Comparison of ENCODE assay signal across 15 cellular contexts in the genomic region with DNA sequence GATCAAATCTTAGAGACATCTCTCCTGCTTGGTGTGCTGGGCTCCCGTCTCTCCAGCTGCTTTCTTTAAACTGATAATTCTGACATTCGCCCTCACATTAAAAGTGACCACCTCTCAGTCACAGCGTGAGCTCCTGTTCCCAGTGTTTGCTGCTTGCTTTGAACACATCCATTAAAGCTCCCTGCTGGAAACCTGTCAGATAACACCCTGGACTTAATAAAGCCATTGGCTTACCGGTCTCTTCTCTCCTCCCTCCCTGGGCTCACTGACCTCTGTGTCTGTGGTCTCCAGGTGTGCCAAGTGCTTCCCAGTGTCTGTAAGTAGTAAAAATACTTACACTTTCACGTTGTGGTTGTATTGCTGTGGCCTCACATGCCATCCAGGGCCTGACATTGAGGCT. TPM values are rescaled to one million over a fixed set of nuclear protein-coding genes. Genes with fewer than 3 reads are reported as not detected.
DNase-seq lines count a peak whose midpoint lies in the region; ATAC-seq, FAIRE-seq and TF ChIP-seq lines count a peak whose summit lies in the region.
"Not testable (repeated sequence)": the region's sequence is repeated elsewhere in the genome, so short reads cannot be mapped to it uniquely, and the experiment has no call there.
"Had no signal": no experiment of that assay in that cellular context is flagged by ENCODE, and none has a peak within 500 bp of the region (broad histone marks: within the 10 kb centered on the region; RNA-seq: fewer than 3 reads in every experiment).

No MANE protein-coding gene starts in this region.

- not testable (repeated sequence) for DNase-seq in A549 (ENCODE audit: low read depth in 1 of 2, low spot score in 1 of 2); IMR-90; RWPE2 (ENCODE audit: low spot score); foreskin keratinocyte
- peak; percentile 58 for DNase-seq in cerebellar cortex (ENCODE audit: low spot score)

- not testable (repeated sequence) for TF ChIP-seq RAD21 in A549 (conservative IDR thresholded peaks at IDR 0.05 in 1 of 2, IDR thresholded peaks at IDR 0.05 in 1 of 2); IMR-90 (IDR thresholded peaks at IDR 0.05; ENCODE audit: low read length)

- in situ Hi-C loops in IMR-90 (cut with MboI; ENCODE audit: low sequenced_read_pairs), result not testable (repeated sequence)

- peak overlapping the region; percentile 79; the same call in 1 of the 3 replicates for H2BK15ac ChIP-seq in IMR-90 (ENCODE audit: low read depth, low read length)

- H3K4me2 ChIP-seq in A549; IMR-90 (ENCODE audit: low read depth, low read length): not testable (repeated sequence)

- not testable (repeated sequence) for H3K9me1 ChIP-seq in IMR-90 (ENCODE audit: insufficient read depth, low read length)

- H4K91ac ChIP-seq in IMR-90 (ENCODE audit: insufficient read depth, low read depth, low read length), result peak overlapping the region; percentile 52

- peak overlapping the region; percentile 61 for H2BK20ac ChIP-seq in IMR-90 (ENCODE audit: low read depth, low read length)

- H3K14ac ChIP-seq in IMR-90 (replicated peaks; ENCODE audit: low read depth, low read length), result peak overlapping the region; percentile 29; the same call in 1 of the 2 replicates

- H2AK9ac ChIP-seq in IMR-90 (replicated peaks; ENCODE audit: low read depth, low read length, poor library complexity), result not testable (repeated sequence)

- H3K9me3 ChIP-seq in A549, result peaks cover 29% of the 10 kb centered on the region; the same call in 2 of the 3 replicates
- H3K9me3 ChIP-seq in IMR-90 (ENCODE audit: control insufficient read depth, insufficient read depth, low read length); RWPE2 (ENCODE audit: severe bottlenecking): not testable (repeated sequence)

- dilution Hi-C loops in IMR-90 (cut with HindIII; ENCODE audit: low sequenced_read_pairs, unreplicated experiment), result not testable (repeated sequence)

- H3K4ac ChIP-seq in IMR-90 (ENCODE audit: low read depth, low read length), result peak overlapping the region; percentile 37

- H3K18ac ChIP-seq in IMR-90 (ENCODE audit: low read depth, low read length), result peak overlapping the region; percentile 80; the same call in 1 of the 2 replicates

- H3K4me1 ChIP-seq in A549; IMR-90 (ENCODE audit: control insufficient read depth, insufficient read depth, low read length): not testable (repeated sequence)
- H3K4me1 ChIP-seq in RWPE2 (ENCODE audit: insufficient read depth, poor library complexity, severe bottlenecking) (peaks cover 14% of the 10 kb centered on the region), foreskin keratinocyte (peaks cover 19% of the 10 kb centered on the region)

- H4K8ac ChIP-seq in IMR-90 (ENCODE audit: low read depth in 2 of 2, low read length in 2 of 2), result peak overlapping the region; percentile 65 to 72

- H2AFZ ChIP-seq in IMR-90 (replicated peaks; ENCODE audit: low read length, poor library complexity), result not testable (repeated sequence)

- peak overlapping the region; percentile 65 for H2BK120ac ChIP-seq in IMR-90 (ENCODE audit: low read depth, low read length)

- not testable (repeated sequence) for TF ChIP-seq POLR2A in A549 (IDR thresholded peaks at IDR 0.05; ENCODE audit: low read length); IMR-90 (IDR thresholded peaks at IDR 0.05; ENCODE audit: low read depth, low read length)

- not testable (repeated sequence) for H3K79me1 ChIP-seq in IMR-90 (ENCODE audit: low read depth in 1 of 2, low read length in 2 of 2)

- not testable (repeated sequence) for BruUV-seq in IMR-90 (replicated peaks; lab: Mats Ljungman, UMichigan)

- not testable (repeated sequence) for TF ChIP-seq CTCF in A549 (IDR thresholded peaks at IDR 0.05); IMR-90 (conservative IDR thresholded peaks at IDR 0.05; ENCODE audit: low read depth, low read length); RWPE2 (IDR thresholded peaks at IDR 0.05; ENCODE audit: poor library complexity, severe bottlenecking); foreskin keratinocyte (conservative IDR thresholded peaks at IDR 0.05)

- not testable (repeated sequence) for ATAC-seq in A549; IMR-90 (ENCODE audit: low read depth); RWPE2 (ENCODE audit: low read depth); foreskin keratinocyte

- POLR2A ChIA-PET in A549 (lab: Yijun Ruan, JAX); IMR-90 (lab: Charles Lee; ENCODE audit: unreplicated experiment): not testable (repeated sequence)

- H3K9ac ChIP-seq in IMR-90 (ENCODE audit: low read depth, low read length), result not testable (repeated sequence)

- peak overlapping the region; percentile 87 for H2AK5ac ChIP-seq in IMR-90 (ENCODE audit: low read depth, low read length)

- WGBS in A549 (ENCODE audit: missing lambda C conversion rate), result 87% methylated on average over 5 of the region's 5 CpGs
- 70% methylated on average over 3 of the region's 5 CpGs; no CpG with 5 or more reads in 1 of the 2 experiments for WGBS in IMR-90 (ENCODE audit: extremely low coverage in 2 of 2, insufficient read length in 1 of 2), 2 experiments

- not testable (repeated sequence) for FAIRE-seq in A549 (lab: Jason Lieb, UNC)
- FAIRE-seq in G401.6 (lab: Jason Lieb, UNC), result peak; percentile 79

- TF ChIP-seq EP300 in A549 (IDR thresholded peaks at IDR 0.05), result not testable (repeated sequence)

- H4K20me1 ChIP-seq in IMR-90 (ENCODE audit: insufficient read depth, low read length), result not testable (repeated sequence)

- H4K5ac ChIP-seq in IMR-90 (ENCODE audit: low read depth, low read length), result peak overlapping the region; percentile 83; the same call in 1 of the 2 replicates

- H3K4me3 ChIP-seq in A549; IMR-90 (ENCODE audit: insufficient read depth, low read depth, low read length); RWPE2 (ENCODE audit: severe bottlenecking): not testable (repeated sequence)

- not testable (repeated sequence) for H3K56ac ChIP-seq in IMR-90 (ENCODE audit: extremely low read depth, insufficient read depth, low read length)

- 0 out of 2 replicates have a peak overlapping the region, but pooled peaks have one; percentile 8 for H3K23ac ChIP-seq in IMR-90 (ENCODE audit: low read depth, low read length)

- CTCF ChIA-PET in A549 (lab: Yijun Ruan, JAX), result interaction anchor here (1.6 to 6.1 kb wide), 4 partner anchors 30 to 188 kb away, joined by 3 to 94 read pairs (median 4); no protein-coding TSS in a partner anchor
- CTCF ChIA-PET in IMR-90 (lab: Yijun Ruan, JAX), result not testable (repeated sequence)

- H2BK5ac ChIP-seq in IMR-90 (ENCODE audit: low read depth, low read length, poor library complexity, severe bottlenecking), result not testable (repeated sequence)

- H3K36me3 ChIP-seq in IMR-90 (ENCODE audit: control insufficient read depth, insufficient read depth, low read length); RWPE2 (ENCODE audit: low read depth): not testable (repeated sequence)

- H3K27me3 ChIP-seq in IMR-90 (ENCODE audit: control insufficient read depth, insufficient read depth, low read length); RWPE2 (ENCODE audit: insufficient read depth, poor library complexity, severe bottlenecking); foreskin keratinocyte: not testable (repeated sequence)

- intact Hi-C loops in IMR-90 (cut with micrococcal nuclease), result not testable (repeated sequence)

- H3K27ac ChIP-seq in A549 (peak overlapping the region; percentile 13 to 67; a peak in 3 of 6 replicates), RWPE2 (ENCODE audit: poor library complexity, severe bottlenecking) (peak overlapping the region; percentile 61), foreskin keratinocyte (peak overlapping the region; percentile 56)
- H3K27ac ChIP-seq in IMR-90 (ENCODE audit: insufficient read depth, low read length), result not testable (repeated sequence)

RNA-seq across cellular contexts. Expression of a gene that starts 2.5 kb away (rescaled TPM):
- polyA plus RNA-seq in A549 (2011; rRNA removed), result 0.16 and 0.22 TPM in 2 replicates
- polyA plus RNA-seq in A549 (2012; cell fraction: cytosol; rRNA removed), result 0.16 and 0.26 TPM in 2 replicates
- polyA plus RNA-seq in A549 (2012; cell fraction: nucleus; rRNA removed), result 0.32 and 0.43 TPM in 2 replicates
- 0.28 to 0.41 TPM (median 0.30 TPM) in 3 replicates for polyA plus RNA-seq in A549 (2017; fragmentation: RNase III; extraction: RNeasy Plus Mini Kit Qiagen cat#74134 plus additional on column Dnase treatment)
- 0.10 and 0.12 TPM in 2 replicates for polyA minus RNA-seq in A549 (2011; rRNA and poly(A)+ RNA removed)
- 0.90 and 1.1 TPM in 2 replicates for total RNA-seq in IMR-90 (2012; rRNA removed)
- polyA plus RNA-seq in IMR-90 (2012; rRNA removed), result 2.5 and 2.7 TPM in 2 replicates
- polyA plus RNA-seq in IMR-90 (2012; cell fraction: cytosol; rRNA removed), result 1.6 and 1.9 TPM in 2 replicates
- polyA plus RNA-seq in IMR-90 (2012; cell fraction: nucleus; rRNA removed; ENCODE audit: low replicate concordance), result 0.62 and 2.6 TPM in 2 replicates
- not detected in 2 replicates for total RNA-seq in foreskin keratinocyte
- polyA plus RNA-seq in foreskin keratinocyte, result not detected in 2 replicates
- total RNA-seq: A673; CD4-positive, alpha-beta memory T cell; CD8-positive, alpha-beta memory T cell; Daoy; GM12878 had no signal
- polyA plus RNA-seq: CD14-positive monocyte; CD4-positive, alpha-beta memory T cell; CD4-positive, CD25-positive, alpha-beta regulatory T cell; CD8-positive, alpha-beta memory T cell; GM12878 had no signal

RNA-seq across cellular contexts. Expression of a gene that starts 35.7 kb away (rescaled TPM):
- polyA plus RNA-seq in A549 (2011; rRNA removed) (0.05 TPM in 1 of 2 replicates, not detected in the other), A549 (2017; fragmentation: RNase III; extraction: RNeasy Plus Mini Kit Qiagen cat#74134 plus additional on column Dnase treatment) (not detected in 3 replicates), IMR-90 (2012; rRNA removed) (0.07 TPM in 1 of 2 replicates, not detected in the other), foreskin keratinocyte (not detected in 2 replicates)
- polyA plus RNA-seq in A549 (2012; cell fraction: cytosol; rRNA removed), result 0.06 TPM in 1 of 2 replicates, not detected in the other
- polyA plus RNA-seq in A549 (2012; cell fraction: nucleus; rRNA removed), result not detected in 2 replicates
- polyA minus RNA-seq in A549 (2011; rRNA and poly(A)+ RNA removed), result not detected in 2 replicates
- total RNA-seq in IMR-90 (2012; rRNA removed) (0.18 TPM in 1 of 2 replicates, not detected in the other), foreskin keratinocyte (not detected in 2 replicates)
- polyA plus RNA-seq in IMR-90 (2012; cell fraction: cytosol; rRNA removed), result 0.05 TPM in 1 of 2 replicates, not detected in the other
- polyA plus RNA-seq in IMR-90 (2012; cell fraction: nucleus; rRNA removed; ENCODE audit: low replicate concordance), result not detected in 2 replicates
- total RNA-seq: A172; A673; CD4-positive, alpha-beta memory T cell; CD8-positive, alpha-beta memory T cell; Daoy; GM12878 had no signal
- polyA plus RNA-seq: AG04450; CD14-positive monocyte; CD4-positive, alpha-beta memory T cell; CD4-positive, CD25-positive, alpha-beta regulatory T cell; CD8-positive, alpha-beta memory T cell; GM12878 had no signal

RNA-seq across cellular contexts. Expression of a gene that starts 55.0 kb away (rescaled TPM):
- polyA plus RNA-seq in A549 (2011; rRNA removed), result not detected in 2 replicates
- 0.04 TPM in 1 of 2 replicates, not detected in the other for polyA plus RNA-seq in A549 (2012; cell fraction: cytosol; rRNA removed)
- polyA plus RNA-seq in A549 (2012; cell fraction: nucleus; rRNA removed), result not detected in 2 replicates
- polyA plus RNA-seq in A549 (2017; fragmentation: RNase III; extraction: RNeasy Plus Mini Kit Qiagen cat#74134 plus additional on column Dnase treatment), result 0.07 TPM in 1 of 3 replicates, not detected in the others
- polyA minus RNA-seq in A549 (2011; rRNA and poly(A)+ RNA removed), result not detected in 2 replicates
- total RNA-seq in IMR-90 (2012; rRNA removed), result under 0.01 and 0.28 TPM in 2 replicates
- 0.24 and 0.26 TPM in 2 replicates for polyA plus RNA-seq in IMR-90 (2012; rRNA removed)
- 0.14 TPM in 2 replicates for polyA plus RNA-seq in IMR-90 (2012; cell fraction: cytosol; rRNA removed)
- polyA plus RNA-seq in IMR-90 (2012; cell fraction: nucleus; rRNA removed; ENCODE audit: low replicate concordance), result 0.10 TPM in 1 of 2 replicates, not detected in the other
- total RNA-seq in foreskin keratinocyte, result not detected in 2 replicates
- polyA plus RNA-seq in foreskin keratinocyte, result not detected in 2 replicates
- total RNA-seq: A172; A673; CD4-positive, alpha-beta memory T cell; CD4-positive, CD25-positive, alpha-beta regulatory T cell; CD8-positive, alpha-beta memory T cell; Daoy; GM12878 had no signal
- polyA plus RNA-seq: CD14-positive monocyte; CD4-positive, alpha-beta memory T cell; CD4-positive, CD25-positive, alpha-beta regulatory T cell; CD8-positive, alpha-beta memory T cell; GM12878 had no signal
